ENCODE assay signal across 17 cellular contexts in genomic region chr18:6569813-6570212, GRCh38.
"Had no signal": no experiment of that assay in that cellular context is flagged by ENCODE, and none has a peak within 500 bp of the region (broad histone marks: within the 10 kb centered on the region; RNA-seq: fewer than 3 reads in every experiment).

No MANE protein-coding gene starts in this region.

- H3K36me3 ChIP-seq: cardiac muscle cell, right lobe of liver, stomach, suprapubic skin, tibial nerve had no signal

- H3K27me3 ChIP-seq: cardiac muscle cell, right lobe of liver, stomach, suprapubic skin, tibial nerve had no signal

- H3K4me1 ChIP-seq: right lobe of liver, stomach, tibial nerve had no signal

- H3K4me3 ChIP-seq: cardiac muscle cell, right lobe of liver, stomach, suprapubic skin, tibial nerve had no signal

- H3K27ac ChIP-seq: cardiac muscle cell, right lobe of liver, stomach, suprapubic skin, tibial nerve had no signal

- DNase-seq: activated CD4-positive, alpha-beta memory T cell treated with anti-CD3 and anti-CD28 coated beads for 36 hours; activated CD4-positive, alpha-beta T cell treated with anti-CD3 and anti-CD28 coated beads for 48 hours; activated effector memory CD4-positive, alpha-beta T cell treated with anti-CD3 and anti-CD28 coated beads, Interleukin-2, amount 50 U/mL, for 16 hours; activated naive CD4-positive, alpha-beta T cell treated with anti-CD3 and anti-CD28 coated beads, Interleukin-2, amount 10 ng/mL, durations not matched to agents 7 days and 5 days; activated T-cell treated with anti-CD3 and anti-CD28 coated beads, Interleukin-2, amount 50 U/mL, for 48 hours; effector CD4-positive, alpha-beta T cell; erythroblast; left cardiac atrium; occipital lobe; posterior cingulate gyrus; right lobe of liver; small intestine; stomach had no signal

- H3K9me3 ChIP-seq: right lobe of liver, stomach, suprapubic skin, tibial nerve had no signal

- ATAC-seq: left cardiac atrium; right lobe of liver; stimulated activated memory B cell treated with anti-CD40 and anti-IgM and Interleukin-4, amounts not matched to agents 10 μg/mL and 1 μg/mL and 100 μg/mL, for 72 hours had no signal
